ENCODE assay signal across 9 cellular contexts in the genomic region with DNA sequence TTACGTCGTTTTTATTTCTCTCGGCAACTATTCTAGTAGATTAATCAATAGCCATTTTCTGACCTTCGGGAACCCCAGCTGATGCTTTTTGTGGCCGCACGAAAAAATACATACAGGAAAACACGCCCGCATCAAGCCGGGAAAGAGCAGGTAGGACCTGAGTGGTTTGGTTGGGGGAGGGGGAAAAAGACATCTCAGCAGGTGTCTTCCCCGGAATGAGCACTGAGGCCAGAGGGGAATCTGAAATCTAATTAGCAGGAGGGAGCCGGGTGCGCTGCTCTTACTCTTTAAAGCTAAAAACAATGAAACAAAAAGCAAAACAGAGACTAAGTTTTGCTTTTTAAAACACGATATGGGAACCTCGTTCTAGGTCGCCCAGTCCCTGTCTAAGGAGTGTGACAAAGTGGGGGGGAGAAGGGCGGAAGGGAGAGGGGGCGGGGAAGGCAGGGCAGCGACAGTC. TPM values are rescaled to one million over a fixed set of nuclear protein-coding genes. Genes with fewer than 3 reads are reported as not detected.
DNase-seq lines count a peak whose midpoint lies in the region; ATAC-seq, FAIRE-seq and TF ChIP-seq lines count a peak whose summit lies in the region.
"Had no signal": no experiment of that assay in that cellular context is flagged by ENCODE, and none has a peak within 500 bp of the region (broad histone marks: within the 10 kb centered on the region; RNA-seq: fewer than 3 reads in every experiment).

No MANE protein-coding gene starts in this region.

- DNase-seq in left ventricle myocardium inferior (no peak), left ventricle myocardium superior (no peak), activated B cell treated with CpG ODN at 0.5 μM for 24 hours (no peak), immature natural killer cell (peak in 1 of 3 donors; percentile 19), tibial artery (no peak), H4 (ENCODE audit: low spot score) (no peak), left colon (no peak), HTR-8/SVneo (ENCODE audit: insufficient read length, low spot score) (no peak)

- H3K36me3 Mint-ChIP-seq in activated B cell treated with CpG ODN at 0.5 μM for 24 hours (ENCODE audit: low read depth) (peaks cover 7% of the 10 kb centered on the region), immature natural killer cell (peaks cover 0 to 4% (median 3%) of the 10 kb centered on the region in 3 donors)

- peaks cover 31% of the 10 kb centered on the region for H3K4me1 Mint-ChIP-seq in activated B cell treated with CpG ODN at 0.5 μM for 24 hours
- H3K4me1 Mint-ChIP-seq in immature natural killer cell: peaks cover 35 to 50% of the 10 kb centered on the region in 2 donors

- peaks cover 6% of the 10 kb centered on the region for H3K9me3 Mint-ChIP-seq in activated B cell treated with CpG ODN at 0.5 μM for 24 hours
- peaks cover 6 to 48% (median 12%) of the 10 kb centered on the region in 6 donors for H3K9me3 Mint-ChIP-seq in immature natural killer cell

- H3K27ac ChIP-seq in left ventricle myocardium inferior (replicated peaks): no peak overlapping the region
- H3K27ac ChIP-seq in tibial artery: no peak overlapping the region

- intact Hi-C loops in left ventricle myocardium inferior (cut with micrococcal nuclease): no loop called here
- intact Hi-C loops in left ventricle myocardium superior (cut with micrococcal nuclease): no loop called here
- intact Hi-C loops in activated B cell treated with CpG ODN at 0.5 μM for 24 hours (cut with micrococcal nuclease): loop anchor here (2.0 to 5.0 kb wide), 2 partner anchors 45 to 200 kb away; a partner anchor contains a TSS
- intact Hi-C loops in tibial artery (cut with DNase I; ENCODE audit: low total_unique reads): no loop called here
- intact Hi-C loops in left colon (cut with DNase I, micrococcal nuclease): no loop called here

- CTCF ChIA-PET in activated B cell treated with CpG ODN at 0.5 μM for 24 hours (lab: Charles Lee): no interaction called here

- H3K27ac Mint-ChIP-seq in activated B cell treated with CpG ODN at 0.5 μM for 24 hours: peak overlapping the region; percentile 77
- H3K27ac Mint-ChIP-seq in immature natural killer cell: peak overlapping the region in 3 of 6 donors; percentile 33 to 81 (median 70)

- peaks cover 53% of the 10 kb centered on the region for H3K27me3 Mint-ChIP-seq in activated B cell treated with CpG ODN at 0.5 μM for 24 hours
- peaks cover 64 to 76% (median 72%) of the 10 kb centered on the region in 3 donors for H3K27me3 Mint-ChIP-seq in immature natural killer cell (ENCODE audit: low read depth in 3 of 3)

- TF ChIP-seq CTCF in left ventricle myocardium inferior (IDR thresholded peaks at IDR 0.05; ENCODE audit: borderline replicate concordance) (no peak), activated B cell treated with CpG ODN at 0.5 μM for 24 hours (IDR thresholded peaks at IDR 0.05) (no peak), tibial artery (IDR thresholded peaks at IDR 0.05) (no peak)

- ATAC-seq in left ventricle myocardium superior (no peak), activated B cell treated with CpG ODN at 0.5 μM for 24 hours (ENCODE audit: low read depth) (peak; percentile 39), left colon (no peak)

- H3K27me3 ChIP-seq in left ventricle myocardium inferior (ENCODE audit: low read depth) (peaks cover 100% of the 10 kb centered on the region), tibial artery (peaks cover 18 to 100% of the 10 kb centered on the region in 2 donors)

- H3K4me3 ChIP-seq in left ventricle myocardium inferior: peak overlapping the region; percentile 65
- peak overlapping the region; percentile 42 to 59 for H3K4me3 ChIP-seq in tibial artery

- POLR2A ChIA-PET in activated B cell treated with CpG ODN at 0.5 μM for 24 hours (lab: Charles Lee): no interaction called here

- peaks cover 50% of the 10 kb centered on the region for H3K4me1 ChIP-seq in left ventricle myocardium inferior
- H3K4me1 ChIP-seq in tibial artery: peaks cover 0 to 50% (median 34%) of the 10 kb centered on the region in 4 donors

- no peaks in the 10 kb centered on the region for H3K9me3 ChIP-seq in left ventricle myocardium inferior (replicated peaks)
- H3K9me3 ChIP-seq in tibial artery: peaks cover 0 to 4% (median 0%) of the 10 kb centered on the region in 3 donors

- peak overlapping the region; percentile 77 for H3K4me3 Mint-ChIP-seq in activated B cell treated with CpG ODN at 0.5 μM for 24 hours
- H3K4me3 Mint-ChIP-seq in immature natural killer cell: peak overlapping the region; percentile 73 to 90 (median 86)

- H3K36me3 ChIP-seq in left ventricle myocardium inferior (no peaks in the 10 kb centered on the region), tibial artery (no peaks in the 10 kb centered on the region)

- no peak for FAIRE-seq in HTR-8/SVneo (lab: Jason Lieb, UNC)
- FAIRE-seq: colon had no signal

RNA-seq across cellular contexts. Expression of a gene that starts 0.5 kb away (rescaled TPM):
- total RNA-seq in left ventricle myocardium inferior: 0.11 TPM
- total RNA-seq in left ventricle myocardium superior: 0.32 TPM
- not detected in 2 replicates for total RNA-seq in activated B cell treated with CpG ODN at 0.5 μM for 24 hours
- polyA plus RNA-seq in immature natural killer cell: not detected
- total RNA-seq in H4 (2014; rRNA removed; shearing (Covaris generic)): 0.06 and 0.53 TPM in 2 replicates
- under 1 TPM; 0.27 to 0.75 TPM for total RNA-seq in left colon

RNA-seq across cellular contexts. Expression of a gene that starts 45.6 kb away (rescaled TPM):
- 4.0 TPM for total RNA-seq in left ventricle myocardium inferior
- total RNA-seq in left ventricle myocardium superior: 4.0 TPM
- total RNA-seq in activated B cell treated with CpG ODN at 0.5 μM for 24 hours: 20.0 and 21.5 TPM in 2 replicates
- 10 to 100 TPM; 16.5 to 29.9 (median 20.7) TPM for polyA plus RNA-seq in immature natural killer cell
- 33.9 and 42.3 TPM in 2 replicates for total RNA-seq in H4 (2014; rRNA removed; shearing (Covaris generic))
- 10 to 100 TPM in 1 of 2 donors, 1 to 10 TPM in 1; 9.7 to 12.8 TPM for total RNA-seq in left colon
